Comparison of ENCODE assay signal across 23 cellular contexts in genomic region chr1:25936940-25937339, GRCh38.
"Had no signal": no experiment of that assay in that cellular context is flagged by ENCODE, and none has a peak within 500 bp of the region (broad histone marks: within the 10 kb centered on the region; RNA-seq: fewer than 3 reads in every experiment).

No MANE protein-coding gene starts in this region.

- H3K36me3 ChIP-seq: adrenal gland, esophagus muscularis mucosa, gastrocnemius medialis, ovary, right atrium auricular region, thyroid gland, WERI-Rb-1 had no signal

- H3K4me3 ChIP-seq: adrenal gland, coronary artery, esophagus muscularis mucosa, gastrocnemius medialis, ovary, psoas muscle, right atrium auricular region, thyroid gland had no signal

- FAIRE-seq: astrocyte, TTC549 had no signal

- H3K27ac ChIP-seq: adrenal gland, coronary artery, esophagus muscularis mucosa, gastrocnemius medialis, ovary, psoas muscle, right atrium auricular region, thyroid gland, WERI-Rb-1 had no signal

- ATAC-seq: activated CD8-positive, alpha-beta T cell treated with anti-CD3 and anti-CD28 coated beads, Interleukin-2, amount 10 ng/mL, durations not matched to agents 7 days and 5 days; gastrocnemius medialis; left ventricle myocardium superior; naive thymus-derived CD8-positive, alpha-beta T cell; stimulated activated naive CD8-positive, alpha-beta T cell treated with anti-CD3 and anti-CD28 coated beads, Interleukin-15, Interleukin-2, amounts not matched to agents 100 U/mL and 50 U/mL, for 24 hours had no signal

- DNase-seq: activated CD4-positive, alpha-beta T cell treated with anti-CD3 and anti-CD28 coated beads, Interleukin-2, amount 10 ng/mL, durations not matched to agents 7 days and 5 days; activated CD4-positive, CD25-positive, alpha-beta regulatory T cell treated with anti-CD3 and anti-CD28 coated beads, Interleukin-2, amount 50 U/mL, for 72 hours; activated CD8-positive, alpha-beta T cell treated with anti-CD3 and anti-CD28 coated beads, Interleukin-2, amount 10 ng/mL, durations not matched to agents 7 days and 5 days; activated gamma-delta T cell; adrenal gland; cerebellar nuclear complex; gastrocnemius medialis; head of caudate nucleus; hypothalamus; left ventricle myocardium superior; mammary epithelial cell; naive thymus-derived CD8-positive, alpha-beta T cell; ovary; psoas muscle; stimulated activated CD4-positive, alpha-beta T cell treated with anti-CD3 and anti-CD28 coated beads, Interleukin-4, amount 100 ng/mL, for 24 hours; stimulated activated naive CD8-positive, alpha-beta T cell treated with anti-CD3 and anti-CD28 coated beads, Interleukin-15, Interleukin-2, amounts not matched to agents 100 U/mL and 50 U/mL, for 24 hours; thyroid gland; WERI-Rb-1 had no signal

- H3K4me1 ChIP-seq: adrenal gland, psoas muscle, thyroid gland had no signal

- H3K9me3 ChIP-seq: adrenal gland, esophagus muscularis mucosa, gastrocnemius medialis, ovary, psoas muscle, right atrium auricular region, thyroid gland had no signal

- H3K27me3 ChIP-seq: adrenal gland, esophagus muscularis mucosa, gastrocnemius medialis, ovary, right atrium auricular region, thyroid gland had no signal
